ENCODE assay signal across 9 cellular contexts in genomic region chr1:204307334-204307883, GRCh38. TPM values are rescaled to one million over a fixed set of nuclear protein-coding genes. Genes with fewer than 3 reads are reported as not detected.
DNase-seq lines count a peak whose midpoint lies in the region; ATAC-seq and TF ChIP-seq lines count a peak whose summit lies in the region.
"Had no signal": no experiment of that assay in that cellular context is flagged by ENCODE, and none has a peak within 500 bp of the region (broad histone marks: within the 10 kb centered on the region; RNA-seq: fewer than 3 reads in every experiment).

No MANE protein-coding gene starts in this region.

- no peak overlapping the region for H3K9ac ChIP-seq in subcutaneous abdominal adipose tissue (ENCODE audit: low read length in 5 of 5)

- peak; percentile 32; the same call in 1 of the 2 replicates for TF ChIP-seq CTCF in WERI-Rb-1 (IDR thresholded peaks at IDR 0.05; ENCODE audit: low read depth, low read length)

- no peak overlapping the region for H3K4me3 ChIP-seq in WERI-Rb-1 (ENCODE audit: low read depth, low read length)
- H3K4me3 ChIP-seq in subcutaneous abdominal adipose tissue (ENCODE audit: low read depth in 1 of 5, low read length in 5 of 5): peak overlapping the region in 4 of 5 donors; percentile 34 to 59 (median 50)

- no peak for ATAC-seq in HG02973 (IDR thresholded peaks at IDR 0.05; ENCODE audit: unreplicated experiment)

- H3K27me3 ChIP-seq in WERI-Rb-1 (ENCODE audit: insufficient read depth, low read depth, severe bottlenecking) (no peaks in the 10 kb centered on the region), subcutaneous abdominal adipose tissue (ENCODE audit: control insufficient read depth in 5 of 5, insufficient read depth in 4 of 5, low read length in 5 of 5) (peaks cover 0 to 5% (median 0%) of the 10 kb centered on the region in 5 donors)

- H3K27ac ChIP-seq in WERI-Rb-1 (no peak overlapping the region), subcutaneous abdominal adipose tissue (ENCODE audit: low read depth, low read length) (no peak overlapping the region)

- H3K9me3 ChIP-seq in WERI-Rb-1 (ENCODE audit: severe bottlenecking) (no peaks in the 10 kb centered on the region), subcutaneous abdominal adipose tissue (ENCODE audit: control insufficient read depth in 5 of 5, low read length in 5 of 5) (no peaks in the 10 kb centered on the region)

- DNase-seq in LHCN-M2 (ENCODE audit: low read depth): peak; percentile 76
- DNase-seq in WERI-Rb-1: peak; percentile 74
- peak; percentile 54 for DNase-seq in iPS-NIHi11 (ENCODE audit: low spot score)
- no peak for DNase-seq in stimulated activated CD4-positive, alpha-beta T cell treated with anti-CD3 and anti-CD28 coated beads, Interleukin-2, amount 100 ng/mL, for 24 hours
- DNase-seq in NCI-H1436 (lab: John Stamatoyannopoulos, UW): no peak
- DNase-seq: MM.1S; stimulated activated CD8-positive, alpha-beta memory T cell treated with anti-CD3 and anti-CD28 coated beads, Interleukin-4, amount 100 ng/mL, for 48 hours had no signal

- H3K36me3 ChIP-seq in WERI-Rb-1 (no peaks in the 10 kb centered on the region), subcutaneous abdominal adipose tissue (ENCODE audit: control insufficient read depth in 5 of 5, insufficient read depth in 5 of 5, low read length in 5 of 5) (no peaks in the 10 kb centered on the region)

- H3K4me1 ChIP-seq in subcutaneous abdominal adipose tissue (ENCODE audit: control insufficient read depth in 5 of 5, insufficient read depth in 5 of 5, low read length in 5 of 5): peaks cover 6 to 18% (median 15%) of the 10 kb centered on the region in 5 donors

RNA-seq across cellular contexts. Expression of gene PLEKHA6, which starts 52.3 kb away (rescaled TPM):
- total RNA-seq in LHCN-M2 (2014; rRNA removed): 36.2 and 50.9 TPM in 2 replicates
- 36.9 TPM for polyA plus RNA-seq in LHCN-M2 (2012)

Comparison
In these comparisons a context has a peak if more than half of its experiments do, and no peak if none do; other contexts are left out.
1. DNase-seq: peak in LHCN-M2 (single experiment), WERI-Rb-1 (single experiment) and iPS-NIHi11 (single experiment); none in stimulated activated CD4-positive, alpha-beta T cell treated with anti-CD3 and anti-CD28 coated beads, Interleukin-2, amount 100 ng/mL, for 24 hours (0 of 2) and NCI-H1436 (single experiment).